8 cellular contexts compared by ENCODE assay signal in the genomic region with DNA sequence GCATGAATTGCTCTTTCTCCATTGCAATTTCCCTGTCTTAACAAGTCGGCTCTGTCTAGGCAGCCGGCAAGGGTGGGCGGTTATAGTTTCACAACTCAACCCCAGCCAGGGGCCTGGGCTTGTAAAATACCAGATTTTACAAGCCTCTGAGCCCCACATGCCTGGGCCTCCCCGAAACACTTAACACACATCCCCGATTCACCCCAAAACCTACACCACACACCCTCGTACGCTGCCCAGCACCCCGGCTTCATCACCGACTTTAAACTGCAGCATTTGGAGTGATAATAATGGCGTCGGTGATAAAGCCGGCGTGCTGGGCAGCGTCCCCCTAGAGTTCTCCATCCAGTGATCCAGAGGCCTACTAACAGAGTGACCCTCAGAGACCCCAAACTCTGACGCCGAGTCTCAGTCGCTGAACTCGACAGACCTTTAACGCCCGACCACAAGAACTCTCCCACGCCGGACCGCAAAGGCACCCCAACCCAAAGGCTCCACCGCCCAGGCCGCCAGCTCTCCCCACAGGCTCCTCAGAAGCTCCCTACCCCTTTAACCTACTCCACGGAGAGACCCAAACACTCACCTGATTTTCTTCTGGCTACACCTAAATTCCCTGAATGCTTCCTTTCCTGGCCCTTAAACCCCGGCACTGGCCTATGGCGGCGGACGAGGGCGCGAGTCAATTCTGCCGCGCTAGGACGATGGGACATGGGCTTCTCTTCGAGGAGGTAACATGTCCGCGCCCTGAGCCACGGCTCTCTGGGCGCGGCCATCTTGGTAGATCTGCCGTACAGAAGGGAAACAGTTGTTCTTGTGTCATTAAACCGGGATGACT. TPM values are rescaled to one million over a fixed set of nuclear protein-coding genes. Genes with fewer than 3 reads are reported as not detected.
A peak's percentile ranks its signal among the peaks of the same experiment; 100 is the strongest.
DNase-seq lines count a peak whose midpoint lies in the region; ATAC-seq, FAIRE-seq and TF ChIP-seq lines count a peak whose summit lies in the region.

A gene (minus strand): TSS at position 687 of the 835 bp plus-strand sequence. CDS start 4,910 bp downstream, outside the sequence.

- peak; percentile 53 for ATAC-seq in GM18870 (IDR thresholded peaks at IDR 0.05; ENCODE audit: unreplicated experiment)
- ATAC-seq in HG03442 (IDR thresholded peaks at IDR 0.05; ENCODE audit: unreplicated experiment): peak; percentile 75

- POLR2A ChIA-PET in A673 (lab: Charles Lee; ENCODE audit: low non-redundant PET): no interaction called here
- POLR2A ChIA-PET in endothelial cell of umbilical vein (lab: Charles Lee): no interaction called here

- H4K20me1 ChIP-seq in endothelial cell of umbilical vein (replicated peaks; ENCODE audit: control insufficient read depth, extremely low read depth, insufficient read depth, low read length): no peaks in the 10 kb centered on the region

- peak within 1 kb of the TSS; percentile 98 for H2AFZ ChIP-seq in endothelial cell of umbilical vein (ENCODE audit: low read depth, low read length)

- peak; percentile 95 for FAIRE-seq in endothelial cell of umbilical vein (lab: Jason Lieb, UNC)

- 0 out of 2 replicates have a peak, but pooled peaks have one; percentile 20 for TF ChIP-seq CTCF in A673 (conservative IDR thresholded peaks at IDR 0.05; ENCODE audit: low read depth, low read length)
- no peak for TF ChIP-seq CTCF in endothelial cell of umbilical vein (IDR thresholded peaks at IDR 0.05; ENCODE audit: extremely low read depth in 1 of 2, insufficient read depth in 1 of 2, low read depth in 1 of 2, low read length in 2 of 2)

- H3K79me2 ChIP-seq in endothelial cell of umbilical vein (ENCODE audit: control insufficient read depth, insufficient read depth, low read length): peaks cover 36% of the 10 kb centered on the region

- H3K4me2 ChIP-seq in endothelial cell of umbilical vein (ENCODE audit: insufficient read depth, low read length): peak within 1 kb of the TSS; percentile 72

- H3K36me3 ChIP-seq in A673 (ENCODE audit: insufficient read depth, low read length, poor library complexity, severe bottlenecking) (peaks cover 25% of the 10 kb centered on the region), endothelial cell of umbilical vein (ENCODE audit: control insufficient read depth in 2 of 2, extremely low read depth in 1 of 2, insufficient read depth in 2 of 2, low read length in 2 of 2) (no peaks in the 10 kb centered on the region)

- CTCF ChIA-PET in A673 (lab: Charles Lee): no interaction called here
- CTCF ChIA-PET in endothelial cell of umbilical vein (lab: Charles Lee): no interaction called here

- intact Hi-C loops in A673 (cut with micrococcal nuclease; ENCODE audit: unreplicated experiment) (no loop called here), endothelial cell of umbilical vein (cut with micrococcal nuclease) (loop anchor here (1.0 kb wide), 4 partner anchors 16 to 333 kb away; a partner anchor contains a TSS)

- no TSS peak for BruUV-seq in A673 (replicated peaks; lab: Mats Ljungman, UMichigan)
- no TSS peak for BruUV-seq in endothelial cell of umbilical vein (replicated peaks; lab: Mats Ljungman, UMichigan)

- dilution Hi-C loops in endothelial cell of umbilical vein (cut with MboI; ENCODE audit: extremely low pct_ligation_motif_present, low sequenced_read_pairs): no loop called here

- H3K9me1 ChIP-seq in endothelial cell of umbilical vein (replicated peaks; ENCODE audit: control insufficient read depth, extremely low read depth, insufficient read depth, low read length): no peaks in the 10 kb centered on the region

- peak within 1 kb of the TSS; percentile 75 for H3K4me3 ChIP-seq in A673 (ENCODE audit: low read depth, low read length, poor library complexity, severe bottlenecking)
- peak within 1 kb of the TSS; percentile 91 to 98 (median 94) for H3K4me3 ChIP-seq in endothelial cell of umbilical vein (replicated peaks in 1 of 3; ENCODE audit: insufficient read depth in 1 of 3, low read depth in 1 of 3, low read length in 3 of 3)

- no peaks in the 10 kb centered on the region for H3K27me3 ChIP-seq in A673 (replicated peaks; ENCODE audit: insufficient read depth, low read depth, low read length, poor library complexity)
- no peaks in the 10 kb centered on the region for H3K27me3 ChIP-seq in endothelial cell of umbilical vein (ENCODE audit: control insufficient read depth in 2 of 2, insufficient read depth in 2 of 2, low read length in 2 of 2)

- H3K9ac ChIP-seq in endothelial cell of umbilical vein (replicated peaks; ENCODE audit: extremely low read depth, insufficient read depth, low read length): peak within 1 kb of the TSS; percentile 86

- TF ChIP-seq POLR2A in endothelial cell of umbilical vein (IDR thresholded peaks at IDR 0.05; ENCODE audit: low read depth, low read length): no peak

- no peaks in the 10 kb centered on the region for H3K4me1 ChIP-seq in A673 (ENCODE audit: insufficient read depth, low read length, poor library complexity, severe bottlenecking)
- no peaks in the 10 kb centered on the region for H3K4me1 ChIP-seq in endothelial cell of umbilical vein (ENCODE audit: control insufficient read depth, extremely low read depth, insufficient read depth, low read length)

- DNase-seq in A673 (ENCODE audit: low spot score) (peak; percentile 92), NOMO-1 treated with dmso at 0.1 percent for 144 hours (lab: John Stamatoyannopoulos, UW; ENCODE audit: unreplicated experiment) (peak; percentile 70), endothelial cell of umbilical vein (ENCODE audit: low read depth, low spot score) (peak; percentile 84), mesenteric fat pad (ENCODE audit: low spot score) (peak; percentile 93)
- peak; percentile 91 for DNase-seq in activated CD8-positive, alpha-beta memory T cell treated with anti-CD3 and anti-CD28 coated beads, Interleukin-2, amount 50 U/mL, for 48 hours
- DNase-seq in stimulated activated CD8-positive, alpha-beta memory T cell treated with anti-CD3 and anti-CD28 coated beads, Interleukin-12 subunit alpha, Interleukin-12 subunit beta, amount 100 ng/mL, for 24 hours (ENCODE audit: extremely low read depth): peak; percentile 51

- H3K27ac ChIP-seq in A673 (ENCODE audit: low read depth, low read length, poor library complexity, severe bottlenecking) (peak within 1 kb of the TSS; percentile 81), endothelial cell of umbilical vein (ENCODE audit: insufficient read depth, low read depth, low read length) (peak within 1 kb of the TSS; percentile 46)

- H3K9me3 ChIP-seq in A673 (ENCODE audit: low read depth, low read length, poor library complexity, severe bottlenecking): peaks cover 39% of the 10 kb centered on the region
- no peaks in the 10 kb centered on the region for H3K9me3 ChIP-seq in endothelial cell of umbilical vein (replicated peaks; ENCODE audit: control insufficient read depth, insufficient read depth, low read length)

TF ChIP-seq in endothelial cell of umbilical vein, 7 proteins besides CTCF, POLR2A, EP300 and RAD21:
- TF ChIP-seq EZH2 (IDR thresholded peaks at IDR 0.05; ENCODE audit: borderline replicate concordance, low read depth, low read length, severe bottlenecking) (no peak), JUN (IDR thresholded peaks at IDR 0.05; ENCODE audit: borderline replicate concordance, insufficient read depth, insufficient read length, low read depth) (no peak), GATA2 (IDR thresholded peaks at IDR 0.05; ENCODE audit: insufficient read depth, insufficient read length, low read depth, low read length) (no peak), POLR2AphosphoS5 (IDR thresholded peaks at IDR 0.05; ENCODE audit: insufficient read depth, low read depth, low read length) (no peak), MYC (IDR thresholded peaks at IDR 0.05; ENCODE audit: low read depth, low read length) (no peak), FOS (IDR thresholded peaks at IDR 0.05; ENCODE audit: borderline replicate concordance, insufficient read depth, low read length) (no peak)
- TF ChIP-seq, protein P1, sequence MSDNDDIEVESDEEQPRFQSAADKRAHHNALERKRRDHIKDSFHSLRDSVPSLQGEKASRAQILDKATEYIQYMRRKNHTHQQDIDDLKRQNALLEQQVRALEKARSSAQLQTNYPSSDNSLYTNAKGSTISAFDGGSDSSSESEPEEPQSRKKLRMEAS (IDR thresholded peaks at IDR 0.05; ENCODE audit: insufficient read depth, insufficient read length): no peak
TF ChIP-seq in endothelial cell of umbilical vein: peak in this region for 0.

RNA-seq across cellular contexts. Expression of the gene that starts here (rescaled TPM):
- 22.9 and 26.3 TPM in 2 replicates for total RNA-seq in A673 (2021)
- total RNA-seq in endothelial cell of umbilical vein: 8.6 and 9.0 TPM in 2 replicates
- polyA plus RNA-seq in endothelial cell of umbilical vein: 2.0 and 2.1 TPM in 2 replicates
- polyA plus RNA-seq in endothelial cell of umbilical vein (2011; cell fraction: cytosol; rRNA removed): 2.1 TPM in 2 replicates
- polyA plus RNA-seq in endothelial cell of umbilical vein (2011; cell fraction: nucleus; rRNA removed): 3.1 and 5.0 TPM in 2 replicates
- polyA plus RNA-seq in endothelial cell of umbilical vein (2012): 3.7 and 5.8 TPM in 2 replicates
- polyA minus RNA-seq in endothelial cell of umbilical vein: 6.0 and 6.3 TPM in 2 replicates
- not detected for polyA minus RNA-seq in endothelial cell of umbilical vein (2011; cell fraction: cytosol; rRNA and poly(A)+ RNA removed)
- polyA minus RNA-seq in endothelial cell of umbilical vein (2011; cell fraction: nucleus; rRNA and poly(A)+ RNA removed): 5.4 and 10.0 TPM in 2 replicates
- total RNA-seq in mesenteric fat pad: 7.7 TPM

Comparison
In these comparisons a context has a peak if more than half of its experiments do, and no peak if none do; other contexts are left out.
1. Peak in every context shown above with its lines: DNase-seq, ATAC-seq, H3K4me3 ChIP-seq and H3K27ac ChIP-seq.